Comparison of ENCODE assay signal across 24 cellular contexts in genomic region chr14:58415636-58416559, GRCh38. TPM values are rescaled to one million over a fixed set of nuclear protein-coding genes. Genes with fewer than 3 reads are reported as not detected.
"Had no signal": no experiment of that assay in that cellular context is flagged by ENCODE, and none has a peak within 500 bp of the region (broad histone marks: within the 10 kb centered on the region; RNA-seq: fewer than 3 reads in every experiment).

No MANE protein-coding gene starts in this region.

- H3K27ac Mint-ChIP-seq: activated CD4-positive, alpha-beta memory T cell treated with anti-CD3 and anti-CD28 coated beads, Interleukin-2, amount 10 ng/mL, durations not matched to agents 7 days and 5 days; activated CD4-positive, alpha-beta T cell treated with anti-CD3 and anti-CD28 coated beads, Interleukin-2, amount 10 ng/mL, durations not matched to agents 24 days and 14 days; activated naive CD8-positive, alpha-beta T cell treated with anti-CD3 and anti-CD28 coated beads for 36 hours; memory B cell; natural killer cell treated with Interleukin-12 subunit alpha and Interleukin-12 subunit beta and Interleukin-15 and Interleukin-18, amount 100 ng/mL, for 72 hours; stimulated activated naive CD8-positive, alpha-beta T cell treated with anti-CD3 and anti-CD28 coated beads, Interleukin-15, Interleukin-2, amounts not matched to agents 100 ng/mL and 50 ng/mL, for 24 hours had no signal

- H3K4me3 Mint-ChIP-seq: activated CD4-positive, alpha-beta memory T cell treated with anti-CD3 and anti-CD28 coated beads, Interleukin-2, amount 10 ng/mL, durations not matched to agents 7 days and 5 days; activated CD4-positive, alpha-beta T cell treated with anti-CD3 and anti-CD28 coated beads, Interleukin-2, amount 10 ng/mL, durations not matched to agents 24 days and 14 days; activated naive CD8-positive, alpha-beta T cell treated with anti-CD3 and anti-CD28 coated beads for 36 hours; memory B cell; natural killer cell treated with Interleukin-12 subunit alpha and Interleukin-12 subunit beta and Interleukin-15 and Interleukin-18, amount 100 ng/mL, for 72 hours; stimulated activated naive CD8-positive, alpha-beta T cell treated with anti-CD3 and anti-CD28 coated beads, Interleukin-15, Interleukin-2, amounts not matched to agents 100 ng/mL and 50 ng/mL, for 24 hours had no signal

- H3K27me3 Mint-ChIP-seq: activated CD4-positive, alpha-beta memory T cell treated with anti-CD3 and anti-CD28 coated beads, Interleukin-2, amount 10 ng/mL, durations not matched to agents 7 days and 5 days; activated CD4-positive, alpha-beta T cell treated with anti-CD3 and anti-CD28 coated beads, Interleukin-2, amount 10 ng/mL, durations not matched to agents 24 days and 14 days; activated naive CD8-positive, alpha-beta T cell treated with anti-CD3 and anti-CD28 coated beads for 36 hours; memory B cell; natural killer cell treated with Interleukin-12 subunit alpha and Interleukin-12 subunit beta and Interleukin-15 and Interleukin-18, amount 100 ng/mL, for 72 hours; stimulated activated naive CD8-positive, alpha-beta T cell treated with anti-CD3 and anti-CD28 coated beads, Interleukin-15, Interleukin-2, amounts not matched to agents 100 ng/mL and 50 ng/mL, for 24 hours had no signal

- DNase-seq: activated CD4-positive, alpha-beta memory T cell treated with anti-CD3 and anti-CD28 coated beads, Interleukin-2, amount 10 ng/mL, durations not matched to agents 7 days and 5 days; activated CD4-positive, alpha-beta T cell treated with anti-CD3 and anti-CD28 coated beads, Interleukin-2, amount 10 ng/mL, durations not matched to agents 24 days and 14 days; activated naive CD4-positive, alpha-beta T cell treated with Interleukin-2 at 50 U/mL for 16 hours; activated naive CD8-positive, alpha-beta T cell treated with anti-CD3 and anti-CD28 coated beads for 36 hours; central memory CD4-positive, alpha-beta T cell; colonic mucosa; esophagus squamous epithelium; gastrocnemius medialis; head of caudate nucleus; hypothalamus; ovary; right cardiac atrium; stimulated activated CD4-positive, alpha-beta T cell treated with anti-CD3 and anti-CD28 coated beads, Interleukin-12 subunit alpha, Interleukin-12 subunit beta, amount 100 ng/mL, for 4 hours; stimulated activated CD4-positive, alpha-beta T cell treated with anti-CD3 and anti-CD28 coated beads, Interleukin-4, amount 100 ng/mL, for 4 hours; substantia nigra; thyroid gland had no signal

- ATAC-seq: activated CD4-positive, CD25-positive, alpha-beta regulatory T cell treated with anti-CD3 and anti-CD28 coated beads, Interleukin-2, amount 50 U/mL, for 24 hours; gastrocnemius medialis; natural killer cell treated with Interleukin-12 subunit alpha and Interleukin-12 subunit beta and Interleukin-15 and Interleukin-18, amount 100 ng/mL, for 72 hours had no signal

- H3K9me3 Mint-ChIP-seq: activated CD4-positive, alpha-beta memory T cell treated with anti-CD3 and anti-CD28 coated beads, Interleukin-2, amount 10 ng/mL, durations not matched to agents 7 days and 5 days; memory B cell; natural killer cell treated with Interleukin-12 subunit alpha and Interleukin-12 subunit beta and Interleukin-15 and Interleukin-18, amount 100 ng/mL, for 72 hours had no signal

RNA-seq across cellular contexts. Expression of gene TOMM20L, which starts 20.2 kb away (rescaled TPM):
- total RNA-seq: activated CD4-positive, alpha-beta memory T cell treated with anti-CD3 and anti-CD28 coated beads, Interleukin-2, amount 10 ng/mL, durations not matched to agents 7 days and 5 days; activated CD4-positive, alpha-beta T cell treated with anti-CD3 and anti-CD28 coated beads, Interleukin-2, amount 10 ng/mL, durations not matched to agents 24 days and 14 days; activated naive CD8-positive, alpha-beta T cell treated with anti-CD3 and anti-CD28 coated beads for 36 hours; astrocyte; colonic mucosa; esophagus squamous epithelium; gastrocnemius medialis; lower leg skin; natural killer cell treated with Interleukin-12 subunit alpha and Interleukin-12 subunit beta and Interleukin-15 and Interleukin-18, amount 100 ng/mL, for 72 hours; right cardiac atrium; skeletal muscle tissue; thyroid gland; ureter had no signal
